8 cellular contexts compared by ENCODE assay signal in the genomic region with DNA sequence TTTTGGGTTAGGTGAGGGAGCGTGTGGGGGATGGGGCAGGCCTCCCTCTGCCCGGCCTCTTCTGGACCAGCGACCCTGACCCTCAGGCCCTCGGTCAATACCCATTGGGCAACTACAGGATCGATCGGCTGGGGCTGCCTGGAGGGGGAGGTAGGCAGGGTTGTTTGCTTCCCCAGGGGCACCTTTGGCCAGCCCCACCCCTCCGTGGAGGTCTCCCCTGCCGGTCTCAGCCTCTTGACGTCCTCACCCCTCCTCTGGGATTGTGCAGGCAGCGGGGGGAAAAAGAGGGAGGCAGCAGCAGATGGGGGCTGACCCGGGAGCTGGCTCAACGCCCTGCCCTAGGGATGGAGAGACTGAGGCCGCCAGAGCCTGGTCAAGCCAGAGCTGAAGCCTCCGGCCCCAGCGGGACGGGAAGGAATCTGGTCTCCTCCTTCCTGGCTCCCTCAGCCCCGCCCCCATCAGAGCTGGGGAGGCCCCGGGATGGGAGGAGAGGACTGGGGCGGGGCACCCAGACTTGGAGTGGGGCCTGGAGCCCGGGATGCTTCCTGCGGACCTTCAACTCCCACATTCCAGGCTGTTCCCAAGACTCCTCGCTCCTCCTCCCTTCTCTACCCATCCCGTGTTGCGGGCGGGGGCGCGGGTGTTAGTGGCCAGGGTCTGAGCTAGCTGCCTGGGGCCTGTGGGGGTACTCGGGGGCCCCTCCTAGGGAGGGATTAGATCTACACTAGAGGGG. TPM values are rescaled to one million over a fixed set of nuclear protein-coding genes. Genes with fewer than 3 reads are reported as not detected.
DNase-seq lines count a peak whose midpoint lies in the region; ATAC-seq and TF ChIP-seq lines count a peak whose summit lies in the region.

No MANE protein-coding gene starts in this region.

- CTCF ChIA-PET in CD8-positive, alpha-beta memory T cell (lab: Charles Lee) = interaction anchor here (16.7 kb wide), 1 partner anchor 18 kb away, joined by 315 read pairs; a partner anchor contains a TSS

- peaks cover 14 to 22% of the 10 kb centered on the region in 2 donors for H3K27me3 Mint-ChIP-seq in CD8-positive, alpha-beta memory T cell
- H3K27me3 Mint-ChIP-seq in activated naive CD8-positive, alpha-beta T cell treated with anti-CD3 and anti-CD28 coated beads for 36 hours = peaks cover 26% of the 10 kb centered on the region

- H3K27ac Mint-ChIP-seq in CD8-positive, alpha-beta memory T cell = no peak overlapping the region
- no peak overlapping the region for H3K27ac Mint-ChIP-seq in activated naive CD8-positive, alpha-beta T cell treated with anti-CD3 and anti-CD28 coated beads for 36 hours

- POLR2A ChIA-PET in CD8-positive, alpha-beta memory T cell (lab: Charles Lee) = no interaction called here

- intact Hi-C loops in heart right ventricle (cut with DNase I) = loop anchor here in 8 of 10 donors (1.0 to 2.0 kb wide), 7 partner anchors 15 to 45 kb away; a partner anchor contains a TSS

- H3K4me1 ChIP-seq in heart right ventricle = peaks cover 21 to 62% (median 51%) of the 10 kb centered on the region in 9 donors
- H3K4me1 ChIP-seq in CD8-positive, alpha-beta memory T cell (ENCODE audit: insufficient read depth, low read length) = peaks cover 10% of the 10 kb centered on the region

- no peak for TF ChIP-seq CTCF in heart right ventricle (IDR thresholded peaks at IDR 0.05)

- DNase-seq in EL = peak; percentile 99
- DNase-seq in heart right ventricle = peak; percentile 94 to 95
- peak; percentile 92 for DNase-seq in pulmonary artery endothelial cell (ENCODE audit: low read depth, low spot score)
- DNase-seq in CD8-positive, alpha-beta memory T cell = no peak
- no peak for DNase-seq in NCI-H1930 (lab: John Stamatoyannopoulos, UW)
- DNase-seq in activated naive CD8-positive, alpha-beta T cell treated with anti-CD3 and anti-CD28 coated beads for 36 hours = no peak

- H3K27me3 ChIP-seq in heart right ventricle = no peaks in the 10 kb centered on the region
- no peaks in the 10 kb centered on the region for H3K27me3 ChIP-seq in CD8-positive, alpha-beta memory T cell (ENCODE audit: insufficient read depth, low read length, poor library complexity, severe bottlenecking)

- H3K27ac ChIP-seq in adipose tissue (ENCODE audit: low read depth, low read length) (peak overlapping the region; percentile 65), heart right ventricle (peak overlapping the region; percentile 84 to 96 (median 92))
- H3K27ac ChIP-seq in CD8-positive, alpha-beta memory T cell (ENCODE audit: low read depth, low read length) = no peak overlapping the region

- H3K36me3 ChIP-seq in heart right ventricle = no peaks in the 10 kb centered on the region
- no peaks in the 10 kb centered on the region for H3K36me3 ChIP-seq in CD8-positive, alpha-beta memory T cell (ENCODE audit: insufficient read depth, low read length)

- peaks cover 14 to 16% (median 14%) of the 10 kb centered on the region in 3 donors for H3K4me1 Mint-ChIP-seq in CD8-positive, alpha-beta memory T cell
- peaks cover 14% of the 10 kb centered on the region for H3K4me1 Mint-ChIP-seq in activated naive CD8-positive, alpha-beta T cell treated with anti-CD3 and anti-CD28 coated beads for 36 hours

- 4 to 13% (median 11%) methylated on average over 24 to 28 of the region's 28 CpGs for WGBS in adipose tissue, 3 donors
- WGBS in heart right ventricle, 2 donors = 8% methylated on average over 28 of the region's 28 CpGs

- H3K4me3 Mint-ChIP-seq in CD8-positive, alpha-beta memory T cell = no peak overlapping the region
- H3K4me3 Mint-ChIP-seq in activated naive CD8-positive, alpha-beta T cell treated with anti-CD3 and anti-CD28 coated beads for 36 hours = no peak overlapping the region

- no peaks in the 10 kb centered on the region for H3K9me3 ChIP-seq in heart right ventricle
- H3K9me3 ChIP-seq in CD8-positive, alpha-beta memory T cell (ENCODE audit: low read length) = no peaks in the 10 kb centered on the region

- ATAC-seq in heart right ventricle = peak; percentile 87 to 94 (median 91)
- ATAC-seq in HG03280 (IDR thresholded peaks at IDR 0.05; ENCODE audit: unreplicated experiment) = no peak

- peak overlapping the region in 7 of 10 donors; percentile 4 to 44 (median 35) for H3K4me3 ChIP-seq in heart right ventricle
- no peak overlapping the region for H3K4me3 ChIP-seq in CD8-positive, alpha-beta memory T cell (ENCODE audit: low read length)

- no peaks in the 10 kb centered on the region for H3K36me3 Mint-ChIP-seq in CD8-positive, alpha-beta memory T cell
- H3K36me3 Mint-ChIP-seq in activated naive CD8-positive, alpha-beta T cell treated with anti-CD3 and anti-CD28 coated beads for 36 hours = no peaks in the 10 kb centered on the region

- peaks cover 0 to 2% (median 0%) of the 10 kb centered on the region in 5 donors for H3K9me3 Mint-ChIP-seq in CD8-positive, alpha-beta memory T cell
- no peaks in the 10 kb centered on the region for H3K9me3 Mint-ChIP-seq in activated naive CD8-positive, alpha-beta T cell treated with anti-CD3 and anti-CD28 coated beads for 36 hours

RNA-seq across cellular contexts. Expression of a gene that starts 14.4 kb away (rescaled TPM):
- polyA plus RNA-seq in adipose tissue (10 to 100 TPM; 52.7 to 66.6 (median 63.3) TPM), heart right ventricle (10 to 100 TPM; 12.6 to 19.7 TPM)
- total RNA-seq in heart right ventricle (10 to 100 TPM; 10.6 to 48.3 (median 16.2) TPM), pulmonary artery endothelial cell (19.5 and 27.5 TPM in 2 replicates)
- total RNA-seq in CD8-positive, alpha-beta memory T cell = under 1 TPM; 0.13 to 0.31 TPM
- polyA plus RNA-seq in CD8-positive, alpha-beta memory T cell = not detected
- total RNA-seq in activated naive CD8-positive, alpha-beta T cell treated with anti-CD3 and anti-CD28 coated beads for 36 hours = under 1 TPM; 0.25 to 0.32 TPM

RNA-seq across cellular contexts. Expression of a gene that starts 26.7 kb away (rescaled TPM):
- polyA plus RNA-seq in adipose tissue (10 to 100 TPM in 1 of 3 donors, 1 to 10 TPM in 2; 8.8 to 20.0 (median 10.0) TPM), heart right ventricle (10 to 100 TPM; 14.0 to 14.8 TPM)
- total RNA-seq in heart right ventricle (10 to 100 TPM in 3 of 10 donors, 1 to 10 TPM in 7; 7.4 to 12.9 (median 8.5) TPM), pulmonary artery endothelial cell (26.9 and 39.7 TPM in 2 replicates)
- under 1 TPM; 0.29 to 0.31 TPM for total RNA-seq in CD8-positive, alpha-beta memory T cell
- 1.0 TPM for polyA plus RNA-seq in CD8-positive, alpha-beta memory T cell
- total RNA-seq in activated naive CD8-positive, alpha-beta T cell treated with anti-CD3 and anti-CD28 coated beads for 36 hours = under 1 TPM; 0.06 to 0.14 TPM

RNA-seq across cellular contexts. Expression of a gene that starts 34.0 kb away (rescaled TPM):
- polyA plus RNA-seq in adipose tissue (10 to 100 TPM in 1 of 3 donors, 1 to 10 TPM in 2; 2.1 to 13.9 (median 4.4) TPM), heart right ventricle (not detected)
- total RNA-seq in heart right ventricle (1 to 10 TPM in 1 of 10 donors, under 1 TPM in 2, not detected in 7; 0.53 to 6.5 (median 0.61) TPM), pulmonary artery endothelial cell (not detected in 2 replicates)
- total RNA-seq in CD8-positive, alpha-beta memory T cell = not detected
- polyA plus RNA-seq in CD8-positive, alpha-beta memory T cell = not detected
- not detected for total RNA-seq in activated naive CD8-positive, alpha-beta T cell treated with anti-CD3 and anti-CD28 coated beads for 36 hours

RNA-seq across cellular contexts. Expression of a gene that starts 59.7 kb away (rescaled TPM):
- polyA plus RNA-seq in adipose tissue (10 to 100 TPM in 2 of 3 donors, 1 to 10 TPM in 1; 5.1 to 20.5 (median 19.0) TPM), heart right ventricle (10 to 100 TPM in 1 of 2 donors, 1 to 10 TPM in 1; 8.9 to 15.8 TPM)
- total RNA-seq in heart right ventricle (10 to 100 TPM in 4 of 10 donors, 1 to 10 TPM in 6; 5.1 to 19.4 (median 8.5) TPM), pulmonary artery endothelial cell (119 and 148 TPM in 2 replicates)
- total RNA-seq in CD8-positive, alpha-beta memory T cell = 100 to 1,000 TPM; 162 to 171 TPM
- polyA plus RNA-seq in CD8-positive, alpha-beta memory T cell = 323 TPM
- 100 to 1,000 TPM; 193 to 204 TPM for total RNA-seq in activated naive CD8-positive, alpha-beta T cell treated with anti-CD3 and anti-CD28 coated beads for 36 hours

Comparison
In these comparisons a context has a peak if more than half of its experiments do, and no peak if none do; other contexts are left out.
1. DNase-seq: peak in EL (single experiment), heart right ventricle (2 of 2) and pulmonary artery endothelial cell (single experiment); none in CD8-positive, alpha-beta memory T cell (0 of 5), NCI-H1930 (0 of 2) and activated naive CD8-positive, alpha-beta T cell treated with anti-CD3 and anti-CD28 coated beads for 36 hours (single experiment).
2. RNA of a gene that starts 14.4 kb away (total RNA-seq): 19.5 to 27.5 TPM in pulmonary artery endothelial cell and 10.6 to 48.3 TPM in heart right ventricle; 0.25 to 0.32 TPM in activated naive CD8-positive, alpha-beta T cell treated with anti-CD3 and anti-CD28 coated beads for 36 hours and 0.13 to 0.31 TPM in CD8-positive, alpha-beta memory T cell; every median in the first group is over 4 times any median in the second.
3. RNA of a gene that starts 26.7 kb away (total RNA-seq): 26.9 to 39.7 TPM in pulmonary artery endothelial cell and 7.4 to 12.9 TPM in heart right ventricle; 0.29 to 0.31 TPM in CD8-positive, alpha-beta memory T cell and 0.06 to 0.14 TPM in activated naive CD8-positive, alpha-beta T cell treated with anti-CD3 and anti-CD28 coated beads for 36 hours; every median in the first group is over 4 times any median in the second.